In genomic region chr16:21511315-21512210, GRCh38 we compare ENCODE assay signal across 8 cellular contexts.
DNase-seq lines count a peak whose midpoint lies in the region; TF ChIP-seq lines count a peak whose summit lies in the region.
"Not testable (repeated sequence)": the region's sequence is repeated elsewhere in the genome, so short reads cannot be mapped to it uniquely, and the experiment has no call there.

No MANE protein-coding gene starts in this region.

- POLR2A ChIA-PET in HEK293 (lab: Yijun Ruan, JAX): interaction anchor here (1.2 kb wide), 1 partner anchor 1171 kb away, joined by 3 read pairs; no protein-coding TSS in a partner anchor

- H3K9me3 ChIP-seq in HEK293 (ENCODE audit: control insufficient read depth, insufficient read depth, low read depth, low read length); cardiac muscle cell (ENCODE audit: low read depth): not testable (repeated sequence)

- peaks cover 0 to 13% of the 10 kb centered on the region in 2 experiments; a peak in 2 of 3 replicates for H3K36me3 ChIP-seq in HEK293 (ENCODE audit: control insufficient read depth in 2 of 2, insufficient read depth in 1 of 2, low read length in 2 of 2)
- not testable (repeated sequence) for H3K36me3 ChIP-seq in cardiac muscle cell

- H3K4me1 ChIP-seq in HEK293 (ENCODE audit: control insufficient read depth, insufficient read depth, low read length): peaks cover 16% of the 10 kb centered on the region; the same call in 1 of the 2 replicates
- peaks cover 12% of the 10 kb centered on the region for H3K4me1 ChIP-seq in cardiac muscle cell (ENCODE audit: low read depth)

- not testable (repeated sequence) for H3K27ac ChIP-seq in HEK293 (ENCODE audit: extremely low read depth, low read depth, low read length)
- H3K27ac ChIP-seq in coronary artery (peak overlapping the region; percentile 35 to 84), cardiac muscle cell (peak overlapping the region; percentile 31), skin epidermis (peak overlapping the region in 16 of 21 experiments; percentile 2 to 80 (median 63))

- not testable (repeated sequence) for TF ChIP-seq CTCF in HEK293 (tag by site-specific recombination; IDR thresholded peaks at IDR 0.05); coronary artery (IDR thresholded peaks at IDR 0.05); cardiac muscle cell (IDR thresholded peaks at IDR 0.05; ENCODE audit: low read depth, low read length)

- H3K36me3 Mint-ChIP-seq in activated T-helper 1 cell treated with anti-CD3 and anti-CD28 coated beads, Interleukin-12 subunit alpha, Interleukin-12 subunit beta, Interleukin-2, Interleukin-4 antibody, amounts not matched to agents 30 ng/mL and 10 ng/mL and 1 ng/mL, durations not matched to agents 14 hours and 24 hours and 36 hours (ENCODE audit: low read depth): peaks cover 35% of the 10 kb centered on the region

- intact Hi-C loops in activated T-helper 1 cell treated with anti-CD3 and anti-CD28 coated beads, Interleukin-12 subunit alpha, Interleukin-12 subunit beta, Interleukin-2, Interleukin-4 antibody, amounts not matched to agents 30 ng/mL and 10 ng/mL and 1 ng/mL, durations not matched to agents 14 hours and 24 hours and 36 hours (cut with micrococcal nuclease): not testable (repeated sequence)

- DNase-seq in AG08395 (ENCODE audit: low spot score) (peak; percentile 6), RPMI7951 (ENCODE audit: low read depth) (peak; percentile 94), coronary artery (ENCODE audit: low spot score) (peak; percentile 83), cardiac muscle cell (ENCODE audit: low read depth in 1 of 2, low spot score in 1 of 2) (peak in 1 of 2 donors; percentile 45), mucosa of gallbladder (ENCODE audit: low spot score) (peak; percentile 49)
- DNase-seq in activated T-helper 1 cell treated with anti-CD3 and anti-CD28 coated beads, Interleukin-12 subunit alpha, Interleukin-12 subunit beta, Interleukin-2, Interleukin-4 antibody, amounts not matched to agents 30 ng/mL and 10 ng/mL and 1 ng/mL, durations not matched to agents 14 hours and 24 hours and 36 hours (ENCODE audit: low spot score): not testable (repeated sequence)

- H3K27me3 ChIP-seq in cardiac muscle cell: not testable (repeated sequence)

- peak overlapping the region; percentile 11 for H3K4me3 Mint-ChIP-seq in activated T-helper 1 cell treated with anti-CD3 and anti-CD28 coated beads, Interleukin-12 subunit alpha, Interleukin-12 subunit beta, Interleukin-2, Interleukin-4 antibody, amounts not matched to agents 30 ng/mL and 10 ng/mL and 1 ng/mL, durations not matched to agents 14 hours and 24 hours and 36 hours

- H3K4me1 Mint-ChIP-seq in activated T-helper 1 cell treated with anti-CD3 and anti-CD28 coated beads, Interleukin-12 subunit alpha, Interleukin-12 subunit beta, Interleukin-2, Interleukin-4 antibody, amounts not matched to agents 30 ng/mL and 10 ng/mL and 1 ng/mL, durations not matched to agents 14 hours and 24 hours and 36 hours (ENCODE audit: low read depth): peaks cover 82% of the 10 kb centered on the region

- CTCF ChIA-PET in HEK293 (lab: Yijun Ruan, JAX): not testable (repeated sequence)

- H3K9me3 Mint-ChIP-seq in activated T-helper 1 cell treated with anti-CD3 and anti-CD28 coated beads, Interleukin-12 subunit alpha, Interleukin-12 subunit beta, Interleukin-2, Interleukin-4 antibody, amounts not matched to agents 30 ng/mL and 10 ng/mL and 1 ng/mL, durations not matched to agents 14 hours and 24 hours and 36 hours: not testable (repeated sequence)

- H3K27ac Mint-ChIP-seq in activated T-helper 1 cell treated with anti-CD3 and anti-CD28 coated beads, Interleukin-12 subunit alpha, Interleukin-12 subunit beta, Interleukin-2, Interleukin-4 antibody, amounts not matched to agents 30 ng/mL and 10 ng/mL and 1 ng/mL, durations not matched to agents 14 hours and 24 hours and 36 hours: peak overlapping the region; percentile 23

- not testable (repeated sequence) for H3K27me3 Mint-ChIP-seq in activated T-helper 1 cell treated with anti-CD3 and anti-CD28 coated beads, Interleukin-12 subunit alpha, Interleukin-12 subunit beta, Interleukin-2, Interleukin-4 antibody, amounts not matched to agents 30 ng/mL and 10 ng/mL and 1 ng/mL, durations not matched to agents 14 hours and 24 hours and 36 hours (ENCODE audit: insufficient read depth)

- H3K4me3 ChIP-seq in HEK293 (ENCODE audit: low read depth, low read length); cardiac muscle cell: not testable (repeated sequence)
- peak overlapping the region; percentile 18 for H3K4me3 ChIP-seq in coronary artery
- H3K4me3 ChIP-seq in skin epidermis: peak overlapping the region in 1 of 7 experiments; percentile 6

TF ChIP-seq in HEK293, 187 proteins besides CTCF, POLR2A, EP300 and RAD21 (continues in another document):
- TF ChIP-seq ZNF335 (tag by site-specific recombination; conservative IDR thresholded peaks at IDR 0.05) (0 out of 2 replicates have a peak, but pooled peaks have one; percentile 14), ZNF600 (tag by site-specific recombination; IDR thresholded peaks at IDR 0.05) (peak; percentile 64), ZBTB8A (tag by site-specific recombination; IDR thresholded peaks at IDR 0.05) (peak; percentile 76), ZBTB17 (tag by site-specific recombination; IDR thresholded peaks at IDR 0.05) (peak; percentile 69; the same call in 1 of the 2 replicates), ZFP69B (tag by site-specific recombination; IDR thresholded peaks at IDR 0.05) (peak; percentile 36; the same call in 1 of the 2 replicates), ZBTB1 (tag by site-specific recombination; IDR thresholded peaks at IDR 0.05) (0 out of 2 replicates have a peak, but pooled peaks have one; percentile 67), ZBTB26 (tag by site-specific recombination; optimal IDR thresholded peaks at IDR 0.05) (peak; percentile 16), KLF17 (tag by site-specific recombination; IDR thresholded peaks at IDR 0.05) (0 out of 2 replicates have a peak, but pooled peaks have one; percentile 39), ZNF629 (tag by site-specific recombination; IDR thresholded peaks at IDR 0.05) (0 out of 2 replicates have a peak, but pooled peaks have one; percentile 39), IKZF3 (tag by site-specific recombination; IDR thresholded peaks at IDR 0.05) (peak; percentile 62), GLIS2 (tag by site-specific recombination; IDR thresholded peaks at IDR 0.05) (peak; percentile 74), EGR2 (tag by site-specific recombination; IDR thresholded peaks at IDR 0.05; ENCODE audit: low read depth) (peak; percentile 12; the same call in 1 of the 2 replicates), ZNF660 (tag by site-specific recombination; IDR thresholded peaks at IDR 0.05) (0 out of 2 replicates have a peak, but pooled peaks have one; percentile 36), SP2 (tag by site-specific recombination; IDR thresholded peaks at IDR 0.05) (peak; percentile 73), SP7 (tag by site-specific recombination; IDR thresholded peaks at IDR 0.05) (peak; percentile 70)
- TF ChIP-seq, protein P1, sequence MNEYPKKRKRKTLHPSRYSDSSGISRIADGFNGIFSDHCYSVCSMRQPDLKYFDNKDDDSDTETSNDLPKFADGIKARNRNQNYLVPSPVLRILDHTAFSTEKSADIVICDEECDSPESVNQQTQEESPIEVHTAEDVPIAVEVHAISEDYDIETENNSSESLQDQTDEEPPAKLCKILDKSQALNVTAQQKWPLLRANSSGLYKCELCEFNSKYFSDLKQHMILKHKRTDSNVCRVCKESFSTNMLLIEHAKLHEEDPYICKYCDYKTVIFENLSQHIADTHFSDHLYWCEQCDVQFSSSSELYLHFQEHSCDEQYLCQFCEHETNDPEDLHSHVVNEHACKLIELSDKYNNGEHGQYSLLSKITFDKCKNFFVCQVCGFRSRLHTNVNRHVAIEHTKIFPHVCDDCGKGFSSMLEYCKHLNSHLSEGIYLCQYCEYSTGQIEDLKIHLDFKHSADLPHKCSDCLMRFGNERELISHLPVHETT (tag by site-specific recombination; IDR thresholded peaks at IDR 0.05): peak; percentile 46; the same call in 1 of the 2 replicates
- TF ChIP-seq, protein P2, sequence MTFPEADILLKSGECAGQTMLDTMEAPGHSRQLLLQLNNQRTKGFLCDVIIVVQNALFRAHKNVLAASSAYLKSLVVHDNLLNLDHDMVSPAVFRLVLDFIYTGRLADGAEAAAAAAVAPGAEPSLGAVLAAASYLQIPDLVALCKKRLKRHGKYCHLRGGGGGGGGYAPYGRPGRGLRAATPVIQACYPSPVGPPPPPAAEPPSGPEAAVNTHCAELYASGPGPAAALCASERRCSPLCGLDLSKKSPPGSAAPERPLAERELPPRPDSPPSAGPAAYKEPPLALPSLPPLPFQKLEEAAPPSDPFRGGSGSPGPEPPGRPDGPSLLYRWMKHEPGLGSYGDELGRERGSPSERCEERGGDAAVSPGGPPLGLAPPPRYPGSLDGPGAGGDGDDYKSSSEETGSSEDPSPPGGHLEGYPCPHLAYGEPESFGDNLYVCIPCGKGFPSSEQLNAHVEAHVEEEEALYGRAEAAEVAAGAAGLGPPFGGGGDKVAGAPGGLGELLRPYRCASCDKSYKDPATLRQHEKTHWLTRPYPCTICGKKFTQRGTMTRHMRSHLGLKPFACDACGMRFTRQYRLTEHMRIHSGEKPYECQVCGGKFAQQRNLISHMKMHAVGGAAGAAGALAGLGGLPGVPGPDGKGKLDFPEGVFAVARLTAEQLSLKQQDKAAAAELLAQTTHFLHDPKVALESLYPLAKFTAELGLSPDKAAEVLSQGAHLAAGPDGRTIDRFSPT (tag by site-specific recombination; IDR thresholded peaks at IDR 0.05): peak; percentile 82
